Comparison of ENCODE assay signal across 19 cellular contexts in the genomic region with DNA sequence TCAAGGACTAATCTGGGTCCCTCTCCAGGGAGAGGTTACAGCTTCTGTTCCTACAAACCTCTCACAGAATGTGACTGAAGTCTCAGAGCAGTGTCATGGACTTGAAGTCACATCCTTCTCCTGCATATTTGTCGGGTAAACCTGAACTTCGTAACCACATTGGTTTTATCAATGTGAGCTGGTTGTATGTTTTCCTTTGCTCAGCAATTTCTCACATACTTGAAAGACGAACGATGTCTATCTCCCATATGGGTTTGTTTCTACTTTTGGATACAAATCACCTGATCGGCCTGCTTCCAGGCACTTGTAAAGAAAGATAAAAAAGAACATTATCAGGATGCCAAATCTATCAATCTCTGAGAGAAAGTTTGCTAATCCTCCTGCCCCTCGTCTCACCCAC.
"Had no signal": no experiment of that assay in that cellular context is flagged by ENCODE, and none has a peak within 500 bp of the region (broad histone marks: within the 10 kb centered on the region; RNA-seq: fewer than 3 reads in every experiment).

No MANE protein-coding gene starts in this region.

- ATAC-seq: natural killer cell; sciatic nerve; stimulated activated effector memory CD8-positive, alpha-beta T cell treated with anti-CD3 and anti-CD28 coated beads, Interleukin-12 subunit alpha, Interleukin-12 subunit beta, amount 100 ng/mL, for 72 hours had no signal

- DNase-seq: hypothalamus; immature natural killer cell; left ventricle myocardium inferior; naive B cell; natural killer cell; nephron progenitor cell; ovary; small intestine; spleen; stimulated activated CD4-positive, alpha-beta T cell treated with anti-CD3 and anti-CD28 coated beads, Interleukin-4, amount 100 ng/mL, for 24 hours; stimulated activated naive CD4-positive, alpha-beta T cell; substantia nigra; uterus had no signal

- H3K27me3 ChIP-seq: ovary, right atrium auricular region, tibial nerve, uterus had no signal

- H3K27ac ChIP-seq: left ventricle myocardium inferior, ovary, right atrium auricular region, spleen had no signal

- H3K4me3 ChIP-seq: left ventricle myocardium inferior, lung, ovary, right atrium auricular region, spleen, tibial nerve, uterus had no signal

- H3K36me3 ChIP-seq: left ventricle myocardium inferior, ovary, right atrium auricular region, spleen, tibial nerve, uterus had no signal

- H3K4me1 ChIP-seq: left ventricle myocardium inferior, right atrium auricular region, spleen, uterus had no signal

- FAIRE-seq: islet of Langerhans, small intestine had no signal

- H3K9me3 ChIP-seq: left ventricle myocardium inferior, ovary, right atrium auricular region, spleen, tibial nerve, uterus had no signal
